In genomic region chr2:136021406-136021805, GRCh38 we compare ENCODE assay signal across 22 cellular contexts. TPM values are rescaled to one million over a fixed set of nuclear protein-coding genes. Genes with fewer than 3 reads are reported as not detected.
A peak's percentile ranks its signal among the peaks of the same experiment; 100 is the strongest.
DNase-seq lines count a peak whose midpoint lies in the region; ATAC-seq and TF ChIP-seq lines count a peak whose summit lies in the region.
"Had no signal": no experiment of that assay in that cellular context is flagged by ENCODE, and none has a peak within 500 bp of the region (broad histone marks: within the 10 kb centered on the region; RNA-seq: fewer than 3 reads in every experiment).

No MANE protein-coding gene starts in this region.

- no peak for TF ChIP-seq CTCF in OCI-LY7 (conservative IDR thresholded peaks at IDR 0.05; ENCODE audit: low read length)
- TF ChIP-seq CTCF in neural progenitor cell (IDR thresholded peaks at IDR 0.05): no peak

- H3K4me1 ChIP-seq in OCI-LY7 (ENCODE audit: insufficient read depth, low read length, poor library complexity, severe bottlenecking): peaks cover 36% of the 10 kb centered on the region
- peaks cover 30% of the 10 kb centered on the region for H3K4me1 ChIP-seq in neural progenitor cell
- H3K4me1 ChIP-seq: Peyer's patch had no signal

- no peak overlapping the region for H3K4me3 Mint-ChIP-seq in neural progenitor cell
- H3K4me3 Mint-ChIP-seq in naive thymus-derived CD8-positive, alpha-beta T cell: no peak overlapping the region
- H3K4me3 Mint-ChIP-seq: CD4-positive, CD25-positive, alpha-beta regulatory T cell; HFFc6 had no signal

- H3K9me3 ChIP-seq in OCI-LY7 (ENCODE audit: low read length): no peaks in the 10 kb centered on the region
- no peaks in the 10 kb centered on the region for H3K9me3 ChIP-seq in neural progenitor cell (ENCODE audit: low read depth)
- H3K9me3 ChIP-seq: A549, BE2C, Peyer's patch had no signal

- H3K4me3 ChIP-seq in OCI-LY7 (ENCODE audit: low read depth, low read length, poor library complexity, severe bottlenecking): no peak overlapping the region
- no peak overlapping the region for H3K4me3 ChIP-seq in neural progenitor cell
- H3K4me3 ChIP-seq: A549, Peyer's patch, SJCRH30 had no signal

- H3K36me3 Mint-ChIP-seq in neural progenitor cell: no peaks in the 10 kb centered on the region
- no peaks in the 10 kb centered on the region for H3K36me3 Mint-ChIP-seq in naive thymus-derived CD8-positive, alpha-beta T cell
- H3K36me3 Mint-ChIP-seq: CD4-positive, CD25-positive, alpha-beta regulatory T cell had no signal

- H3K27me3 ChIP-seq in neural progenitor cell: peaks cover 6% of the 10 kb centered on the region
- H3K27me3 ChIP-seq: BE2C, Peyer's patch, SJCRH30 had no signal

- H3K36me3 ChIP-seq in OCI-LY7 (ENCODE audit: insufficient read depth, low read length) (no peaks in the 10 kb centered on the region), neural progenitor cell (no peaks in the 10 kb centered on the region)
- H3K36me3 ChIP-seq: BE2C, Peyer's patch, SJCRH30 had no signal

- POLR2A ChIA-PET in OCI-LY7 (lab: Charles Lee): interaction anchor here (0.8 to 3.3 kb wide), 10 partner anchors 10 to 361 kb away, joined by 3 to 16 read pairs (median 5); no protein-coding TSS in a partner anchor
- POLR2A ChIA-PET in naive thymus-derived CD8-positive, alpha-beta T cell (lab: Charles Lee): no interaction called here

- no peaks in the 10 kb centered on the region for H3K79me2 ChIP-seq in OCI-LY7 (ENCODE audit: insufficient read depth, low read depth, low read length)
- no peaks in the 10 kb centered on the region for H3K79me2 ChIP-seq in neural progenitor cell (ENCODE audit: low read depth)

- H3K9me3 Mint-ChIP-seq in neural progenitor cell: no peaks in the 10 kb centered on the region
- H3K9me3 Mint-ChIP-seq in naive thymus-derived CD8-positive, alpha-beta T cell: no peaks in the 10 kb centered on the region
- H3K9me3 Mint-ChIP-seq: HFFc6 had no signal

- CTCF ChIA-PET in OCI-LY7 (lab: Charles Lee; ENCODE audit: unreplicated experiment): no interaction called here

- H4K20me1 ChIP-seq in OCI-LY7 (ENCODE audit: insufficient read depth, low read length): no peaks in the 10 kb centered on the region
- no peaks in the 10 kb centered on the region for H4K20me1 ChIP-seq in neural progenitor cell (ENCODE audit: low read depth)

- no peaks in the 10 kb centered on the region for H3K9me2 ChIP-seq in OCI-LY7 (ENCODE audit: insufficient read depth, low read length)

- no TSS peak for BruUV-seq in OCI-LY7 (replicated peaks; lab: Mats Ljungman, UMichigan)

- H3K27ac ChIP-seq in OCI-LY7 (ENCODE audit: low read depth, low read length, poor library complexity, severe bottlenecking): no peak overlapping the region
- H3K27ac ChIP-seq in neural progenitor cell: no peak overlapping the region
- H3K27ac ChIP-seq in temporal lobe (ENCODE audit: low read depth, low read length): peak overlapping the region; percentile 30
- H3K27ac ChIP-seq: A549, Peyer's patch, SJCRH30 had no signal

- intact Hi-C loops in OCI-LY7 (cut with micrococcal nuclease; ENCODE audit: unreplicated experiment): no loop called here

- H3K4me2 ChIP-seq in OCI-LY7 (ENCODE audit: low read length) (peak overlapping the region; percentile 38), neural progenitor cell (peak overlapping the region; percentile 5)
- H3K4me2 ChIP-seq: A549 had no signal

- peaks cover 73% of the 10 kb centered on the region for H3K4me1 Mint-ChIP-seq in neural progenitor cell
- peaks cover 7 to 32% (median 10%) of the 10 kb centered on the region in 4 donors for H3K4me1 Mint-ChIP-seq in naive thymus-derived CD8-positive, alpha-beta T cell

- H3F3A ChIP-seq in neural progenitor cell (ENCODE audit: low read depth): peaks cover 28% of the 10 kb centered on the region

- H3K27me3 Mint-ChIP-seq in neural progenitor cell (ENCODE audit: insufficient read depth, low read depth): peaks cover 7% of the 10 kb centered on the region
- H3K27me3 Mint-ChIP-seq in naive thymus-derived CD8-positive, alpha-beta T cell: no peaks in the 10 kb centered on the region

- H3K27ac Mint-ChIP-seq in neural progenitor cell: peak overlapping the region; percentile 91
- no peak overlapping the region for H3K27ac Mint-ChIP-seq in naive thymus-derived CD8-positive, alpha-beta T cell
- H3K27ac Mint-ChIP-seq: CD4-positive, CD25-positive, alpha-beta regulatory T cell; HFFc6 had no signal

- ATAC-seq in naive thymus-derived CD8-positive, alpha-beta T cell: no peak
- ATAC-seq in GM21737 (IDR thresholded peaks at IDR 0.05; ENCODE audit: unreplicated experiment): no peak
- ATAC-seq: A549 had no signal

- H2AFZ ChIP-seq in OCI-LY7 (ENCODE audit: low read length) (no peak overlapping the region), neural progenitor cell (replicated peaks) (no peak overlapping the region)

- no peak overlapping the region for H3K9ac ChIP-seq in neural progenitor cell

- DNase-seq in OCI-LY7 (ENCODE audit: low spot score): no peak
- peak; percentile 35 for DNase-seq in foreskin melanocyte
- DNase-seq in neural progenitor cell (ENCODE audit: low spot score): no peak
- DNase-seq in naive thymus-derived CD8-positive, alpha-beta T cell: no peak
- no peak for DNase-seq in NCI-H1694 (lab: John Stamatoyannopoulos, UW)
- DNase-seq: BE2C; CD4-positive, CD25-positive, alpha-beta regulatory T cell; DMS79 treated with DMSO at 0.1 percent for 48 hours; H7; HFFc6; KG1; NCI-H1092 treated with DMSO at 0.1 percent for 48 hours; NCI-H146; NCI-H2029 treated with DMSO at 0.1 percent for 48 hours; NCI-H226; NCI-H524; NCI-H82; Peyer's patch; SJCRH30 had no signal

RNA-seq across cellular contexts. Expression of gene DARS1, which starts 36.0 kb away (rescaled TPM):
- total RNA-seq in OCI-LY7 (2014; rRNA removed; shearing (Covaris generic)): 90.5 and 108 TPM in 2 replicates
- total RNA-seq in OCI-LY7 (2022) (119 and 140 TPM in 2 replicates), neural progenitor cell (ENCODE audit: low replicate concordance) (175 and 227 TPM in 2 replicates), temporal lobe (47.7 TPM)
- 10 to 100 TPM; 58.5 to 59.4 TPM for total RNA-seq in naive thymus-derived CD8-positive, alpha-beta T cell
- polyA plus RNA-seq in naive thymus-derived CD8-positive, alpha-beta T cell: 100 to 1,000 TPM; 129 to 135 (median 133) TPM
